25 cellular contexts compared by ENCODE assay signal in genomic region chr2:16554184-16554583, GRCh38.
"Had no signal": no experiment of that assay in that cellular context is flagged by ENCODE, and none has a peak within 500 bp of the region (broad histone marks: within the 10 kb centered on the region; RNA-seq: fewer than 3 reads in every experiment).

No MANE protein-coding gene starts in this region.

- ATAC-seq: activated CD8-positive, alpha-beta memory T cell treated with anti-CD3 and anti-CD28 coated beads, Interleukin-2, amount 10 ng/mL, durations not matched to agents 7 days and 5 days; activated naive CD8-positive, alpha-beta T cell treated with anti-CD3 and anti-CD28 coated beads, Interleukin-2, amount 50 U/mL, for 24 hours; Panc1 had no signal

- H3K27ac ChIP-seq: VCaP had no signal

- DNase-seq: activated B cell treated with CpG ODN at 0.5 μM for 24 hours; activated CD4-positive, alpha-beta memory T cell treated with anti-CD3 and anti-CD28 coated beads, Interleukin-2, amount 10 ng/mL, durations not matched to agents 7 days and 5 days; activated CD4-positive, alpha-beta T cell treated with anti-CD3 and anti-CD28 coated beads for 4 hours; activated CD4-positive, CD25-positive, alpha-beta regulatory T cell treated with anti-CD3 and anti-CD28 coated beads, Interleukin-2, amount 50 U/mL, for 72 hours; activated CD8-positive, alpha-beta memory T cell treated with anti-CD3 and anti-CD28 coated beads for 24 hours; activated CD8-positive, alpha-beta memory T cell treated with anti-CD3 and anti-CD28 coated beads, Interleukin-2, amount 10 ng/mL, durations not matched to agents 7 days and 5 days; activated CD8-positive, alpha-beta memory T cell treated with anti-CD3 and anti-CD28 coated beads, Interleukin-2, amount 50 U/mL, for 48 hours; activated effector memory CD4-positive, alpha-beta T cell treated with Interleukin-2 at 50 U/mL for 16 hours; activated naive CD4-positive, alpha-beta T cell treated with anti-CD3 and anti-CD28 coated beads, Interleukin-2, amount 10 ng/mL, durations not matched to agents 7 days and 5 days; activated naive CD8-positive, alpha-beta T cell treated with anti-CD3 and anti-CD28 coated beads, Interleukin-2, amount 50 U/mL, for 24 hours; activated T-cell treated with anti-CD3 and anti-CD28 coated beads, Interleukin-2, amount 50 U/mL, for 48 hours; cerebellar nuclear complex; NCI-H1105; NCI-H1417 treated with DMSO at 0.1 percent for 48 hours; NCI-H187 treated with DMSO at 0.1 percent for 48 hours; NCI-H2081; NCI-H345; NCI-H524 treated with DMSO at 0.1 percent for 48 hours; SHP77 treated with DMSO at 0.1 percent for 48 hours; SW 1271; T-helper 1 cell; T-helper 2 cell; T-helper 9 cell had no signal
